ENCODE assay signal across 9 cellular contexts in genomic region chr5:179678238-179679013, GRCh38. TPM values are rescaled to one million over a fixed set of nuclear protein-coding genes. Genes with fewer than 3 reads are reported as not detected.
DNase-seq lines count a peak whose midpoint lies in the region; ATAC-seq and TF ChIP-seq lines count a peak whose summit lies in the region.
"Had no signal": no experiment of that assay in that cellular context is flagged by ENCODE, and none has a peak within 500 bp of the region (broad histone marks: within the 10 kb centered on the region; RNA-seq: fewer than 3 reads in every experiment).

No MANE protein-coding gene starts in this region.

- H3K4me1 ChIP-seq in right lobe of liver = peaks cover 0 to 33% (median 10%) of the 10 kb centered on the region in 4 donors

- 0% methylated on average over 5 of the region's 75 CpGs for WGBS in right lobe of liver (ENCODE audit: insufficient coverage, low coverage, low lambda C conversion rate, missing lambda C conversion rate)

- no peaks in the 10 kb centered on the region for H3K27me3 ChIP-seq in right lobe of liver

- ATAC-seq in GM19397 (IDR thresholded peaks at IDR 0.05; ENCODE audit: unreplicated experiment) (peak; percentile 94), HG03558 (IDR thresholded peaks at IDR 0.05; ENCODE audit: extremely low read depth, unreplicated experiment) (peak; percentile 74), right lobe of liver (peak; percentile 88 to 90 (median 89))

- DNase-seq in CD14-positive monocyte (ENCODE audit: low spot score) = peak; percentile 92
- DNase-seq in NCI-H748 treated with DMSO at 0.1 percent for 48 hours (lab: John Stamatoyannopoulos, UW) = peak; percentile 89
- peak; percentile 95 to 96 for DNase-seq in activated CD4-positive, alpha-beta T cell treated with anti-CD3 and anti-CD28 coated beads, Interleukin-2, amount 50 U/mL, for 48 hours
- DNase-seq in dermis microvascular lymphatic vessel endothelial cell (ENCODE audit: low read depth in 2 of 2) = peak; percentile 92 to 97
- DNase-seq in right lobe of liver = peak; percentile 96 to 97 (median 96)
- DNase-seq in stimulated activated CD4-positive, alpha-beta T cell treated with anti-CD3 and anti-CD28 coated beads, Interleukin-4, amount 100 ng/mL, for 1 hour = peak; percentile 95

- peak overlapping the region; percentile 94 to 95 for H3K4me3 Mint-ChIP-seq in CD14-positive monocyte

- H3K27ac ChIP-seq in right lobe of liver = peak overlapping the region; percentile 93 to 95 (median 93)

- peaks cover 3 to 4% of the 10 kb centered on the region in 2 donors for H3K36me3 Mint-ChIP-seq in CD14-positive monocyte

- no peaks in the 10 kb centered on the region for H3K9me3 ChIP-seq in right lobe of liver

- H3K36me3 ChIP-seq in right lobe of liver = no peaks in the 10 kb centered on the region

- H3K4me3 ChIP-seq in right lobe of liver = peak overlapping the region; percentile 81 to 92 (median 86)

- H3K9me3 Mint-ChIP-seq in CD14-positive monocyte = peaks cover 0 to 5% (median 0%) of the 10 kb centered on the region in 7 donors

- peaks cover 1 to 8% (median 3%) of the 10 kb centered on the region in 3 donors for H3K27me3 Mint-ChIP-seq in CD14-positive monocyte (ENCODE audit: low read depth in 3 of 3)

- intact Hi-C loops in CD14-positive monocyte (cut with micrococcal nuclease) = loop anchor here in 1 of 2 donors (2.0 kb wide), 1 partner anchor 20 kb away; the partner anchor contains the start of gene CANX
- intact Hi-C loops in right lobe of liver (cut with DNase I) = no loop called here

- H3K27ac Mint-ChIP-seq in CD14-positive monocyte = peak overlapping the region; percentile 85 to 97 (median 93)

- H3K4me1 Mint-ChIP-seq in CD14-positive monocyte = peaks cover 34% of the 10 kb centered on the region

- no peak for TF ChIP-seq CTCF in CD14-positive monocyte (IDR thresholded peaks at IDR 0.05)
- TF ChIP-seq CTCF in right lobe of liver (IDR thresholded peaks at IDR 0.05) = peak in 2 of 4 donors; percentile 3 to 20

- peak; percentile 88 for TF ChIP-seq POLR2A in right lobe of liver (IDR thresholded peaks at IDR 0.05)

RNA-seq across cellular contexts. Expression of gene CBY3, which starts 2.4 kb away (rescaled TPM):
- not detected for polyA plus RNA-seq in CD14-positive monocyte
- total RNA-seq in dermis microvascular lymphatic vessel endothelial cell (not detected in 2 replicates), right lobe of liver (not detected)
- total RNA-seq: glomerular endothelial cell had no signal

RNA-seq across cellular contexts. Expression of gene CANX, which starts 20.3 kb away (rescaled TPM):
- polyA plus RNA-seq in CD14-positive monocyte = 100 to 1,000 TPM; 259 to 368 TPM
- total RNA-seq in dermis microvascular lymphatic vessel endothelial cell (518 and 522 TPM in 2 replicates), right lobe of liver (100 to 1,000 TPM; 363 to 606 (median 456) TPM)

RNA-seq across cellular contexts. Expression of gene MAML1, which starts 54.2 kb away (rescaled TPM):
- 1 to 10 TPM; 2.2 to 2.7 TPM for polyA plus RNA-seq in CD14-positive monocyte
- 5.3 and 9.9 TPM in 2 replicates for total RNA-seq in dermis microvascular lymphatic vessel endothelial cell
- total RNA-seq in right lobe of liver = 1 to 10 TPM; 6.2 to 8.8 (median 8.0) TPM

RNA-seq across cellular contexts. Expression of gene HNRNPH1, which starts 55.0 kb away (rescaled TPM):
- polyA plus RNA-seq in CD14-positive monocyte = 10 to 100 TPM; 47.4 to 51.9 TPM
- total RNA-seq in dermis microvascular lymphatic vessel endothelial cell = 464 and 606 TPM in 2 replicates
- 100 to 1,000 TPM; 140 to 305 (median 219) TPM for total RNA-seq in right lobe of liver

Comparison
In these comparisons a context has a peak if more than half of its experiments do, and no peak if none do; other contexts are left out.
1. Peak in every context shown above with its lines: DNase-seq, ATAC-seq, H3K4me3 ChIP-seq and H3K27ac ChIP-seq.